ENCODE assay signal across 19 cellular contexts in genomic region chr13:110381029-110381360, GRCh38.
A peak's percentile ranks its signal among the peaks of the same experiment; 100 is the strongest.
DNase-seq lines count a peak whose midpoint lies in the region; ATAC-seq and TF ChIP-seq lines count a peak whose summit lies in the region.
"Had no signal": no experiment of that assay in that cellular context is flagged by ENCODE, and none has a peak within 500 bp of the region (broad histone marks: within the 10 kb centered on the region; RNA-seq: fewer than 3 reads in every experiment).

No MANE protein-coding gene starts in this region.

- H3K27ac Mint-ChIP-seq in mesothelial cell of epicardium = peak overlapping the region; percentile 70
- H3K27ac Mint-ChIP-seq in stimulated activated effector memory CD8-positive, alpha-beta T cell treated with anti-CD3 and anti-CD28 coated beads, Interleukin-12 subunit alpha, Interleukin-12 subunit beta, amount 100 ng/mL, for 72 hours = peak overlapping the region; percentile 38
- H3K27ac Mint-ChIP-seq: activated CD4-positive, alpha-beta T cell treated with anti-CD3 and anti-CD28 coated beads, Interleukin-2, amount 10 ng/mL, durations not matched to agents 7 days and 5 days; activated naive CD4-positive, alpha-beta T cell treated with anti-CD3 and anti-CD28 coated beads, Interleukin-2, amount 10 ng/mL, durations not matched to agents 7 days and 5 days had no signal

- no peaks in the 10 kb centered on the region for H3K36me3 ChIP-seq in HEK293 (ENCODE audit: control insufficient read depth in 2 of 2, insufficient read depth in 1 of 2, low read length in 2 of 2)
- peaks cover 35% of the 10 kb centered on the region for H3K36me3 ChIP-seq in brain microvascular endothelial cell (replicated peaks)
- H3K36me3 ChIP-seq in body of pancreas (replicated peaks in 1 of 2; ENCODE audit: insufficient read depth in 1 of 2, low read depth in 2 of 2) = no peaks in the 10 kb centered on the region
- H3K36me3 ChIP-seq: suprapubic skin had no signal

- H3K27ac ChIP-seq in HEK293 (ENCODE audit: extremely low read depth, low read depth, low read length) (no peak overlapping the region), brain microvascular endothelial cell (peak overlapping the region; percentile 95), body of pancreas (no peak overlapping the region)
- H3K27ac ChIP-seq: suprapubic skin had no signal

- H3K4me1 Mint-ChIP-seq in mesothelial cell of epicardium = peaks cover 29% of the 10 kb centered on the region
- peaks cover 4% of the 10 kb centered on the region for H3K4me1 Mint-ChIP-seq in stimulated activated effector memory CD8-positive, alpha-beta T cell treated with anti-CD3 and anti-CD28 coated beads, Interleukin-12 subunit alpha, Interleukin-12 subunit beta, amount 100 ng/mL, for 72 hours
- H3K4me1 Mint-ChIP-seq: activated CD4-positive, alpha-beta T cell treated with anti-CD3 and anti-CD28 coated beads, Interleukin-2, amount 10 ng/mL, durations not matched to agents 7 days and 5 days; activated naive CD4-positive, alpha-beta T cell treated with anti-CD3 and anti-CD28 coated beads, Interleukin-2, amount 10 ng/mL, durations not matched to agents 7 days and 5 days had no signal

- CTCF ChIA-PET in HEK293 (lab: Yijun Ruan, JAX) = interaction anchor here (0.7 kb wide), 1 partner anchor 140 kb away, joined by 7 read pairs; no protein-coding TSS in a partner anchor

- no peak for TF ChIP-seq POLR2A in body of pancreas (IDR thresholded peaks at IDR 0.05)

- ATAC-seq in stimulated activated effector memory CD8-positive, alpha-beta T cell treated with anti-CD3 and anti-CD28 coated beads, Interleukin-12 subunit alpha, Interleukin-12 subunit beta, amount 100 ng/mL, for 72 hours = no peak
- no peak for ATAC-seq in body of pancreas
- ATAC-seq in HG03139 (IDR thresholded peaks at IDR 0.05; ENCODE audit: unreplicated experiment) = no peak
- ATAC-seq: Panc1 had no signal

- no peaks in the 10 kb centered on the region for H3K9me3 ChIP-seq in HEK293 (ENCODE audit: control insufficient read depth, insufficient read depth, low read depth, low read length)
- no peaks in the 10 kb centered on the region for H3K9me3 ChIP-seq in body of pancreas
- H3K9me3 ChIP-seq: suprapubic skin had no signal

- H3K27me3 Mint-ChIP-seq in mesothelial cell of epicardium (ENCODE audit: low read depth) = no peaks in the 10 kb centered on the region

- H3K4me1 ChIP-seq in HEK293 (ENCODE audit: control insufficient read depth, insufficient read depth, low read length) (no peaks in the 10 kb centered on the region), body of pancreas (no peaks in the 10 kb centered on the region)
- H3K4me1 ChIP-seq: suprapubic skin had no signal

- H3K4me3 ChIP-seq in HEK293 (ENCODE audit: low read depth, low read length) (no peak overlapping the region), brain microvascular endothelial cell (ENCODE audit: low read depth, low read length) (no peak overlapping the region), body of pancreas (no peak overlapping the region)
- H3K4me3 ChIP-seq: suprapubic skin had no signal

- no peaks in the 10 kb centered on the region for H3K9me3 Mint-ChIP-seq in mesothelial cell of epicardium
- H3K9me3 Mint-ChIP-seq in stimulated activated effector memory CD8-positive, alpha-beta T cell treated with anti-CD3 and anti-CD28 coated beads, Interleukin-12 subunit alpha, Interleukin-12 subunit beta, amount 100 ng/mL, for 72 hours = peaks cover 17% of the 10 kb centered on the region

- H3K36me3 Mint-ChIP-seq in mesothelial cell of epicardium = peaks cover 4% of the 10 kb centered on the region
- H3K36me3 Mint-ChIP-seq in stimulated activated effector memory CD8-positive, alpha-beta T cell treated with anti-CD3 and anti-CD28 coated beads, Interleukin-12 subunit alpha, Interleukin-12 subunit beta, amount 100 ng/mL, for 72 hours = peaks cover 7% of the 10 kb centered on the region
- H3K36me3 Mint-ChIP-seq: activated naive CD4-positive, alpha-beta T cell treated with anti-CD3 and anti-CD28 coated beads, Interleukin-2, amount 10 ng/mL, durations not matched to agents 7 days and 5 days had no signal

- H3K27me3 ChIP-seq in brain microvascular endothelial cell (replicated peaks) (no peaks in the 10 kb centered on the region), body of pancreas (no peaks in the 10 kb centered on the region)

- H3K4me3 Mint-ChIP-seq in mesothelial cell of epicardium = no peak overlapping the region
- no peak overlapping the region for H3K4me3 Mint-ChIP-seq in stimulated activated effector memory CD8-positive, alpha-beta T cell treated with anti-CD3 and anti-CD28 coated beads, Interleukin-12 subunit alpha, Interleukin-12 subunit beta, amount 100 ng/mL, for 72 hours
- H3K4me3 Mint-ChIP-seq: activated CD4-positive, alpha-beta T cell treated with anti-CD3 and anti-CD28 coated beads, Interleukin-2, amount 10 ng/mL, durations not matched to agents 7 days and 5 days; activated naive CD4-positive, alpha-beta T cell treated with anti-CD3 and anti-CD28 coated beads, Interleukin-2, amount 10 ng/mL, durations not matched to agents 7 days and 5 days had no signal

- 75 to 83% methylated on average over 12 of the region's 12 CpGs for WGBS in body of pancreas, 2 donors

- DNase-seq in brain microvascular endothelial cell (no peak), mesothelial cell of epicardium (ENCODE audit: low spot score in 2 of 2, unreplicated experiment in 2 of 2) (no peak), body of pancreas (no peak), GM03348 (ENCODE audit: low spot score) (no peak)
- no peak for DNase-seq in stimulated activated effector memory CD8-positive, alpha-beta T cell treated with anti-CD3 and anti-CD28 coated beads, Interleukin-12 subunit alpha, Interleukin-12 subunit beta, amount 100 ng/mL, for 72 hours (ENCODE audit: low spot score in 2 of 2)
- DNase-seq in stimulated activated CD8-positive, alpha-beta memory T cell treated with anti-CD3 and anti-CD28 coated beads, Interleukin-4, amount 100 ng/mL, for 48 hours = no peak
- DNase-seq: activated CD4-positive, alpha-beta T cell treated with anti-CD3 and anti-CD28 coated beads, Interleukin-2, amount 10 ng/mL, durations not matched to agents 7 days and 5 days; activated naive CD4-positive, alpha-beta T cell treated with anti-CD3 and anti-CD28 coated beads, Interleukin-2, amount 10 ng/mL, durations not matched to agents 7 days and 5 days; dermis blood vessel endothelial cell; H7; head of caudate nucleus; NCI-H1417 treated with DMSO at 0.1 percent for 48 hours; NCI-H2171; NCI-H774; stimulated activated CD4-positive, alpha-beta T cell treated with anti-CD3 and anti-CD28 coated beads, Interleukin-1b, Interleukin-23, amount 100 ng/mL, for 48 hours had no signal

- intact Hi-C loops in body of pancreas (cut with DNase I) = no loop called here

- POLR2A ChIA-PET in HEK293 (lab: Yijun Ruan, JAX) = no interaction called here

- in situ Hi-C loops in brain microvascular endothelial cell (cut with HindIII; ENCODE audit: low pct_ligation_motif_present, low sequenced_read_pairs) = no loop called here

- no peak for TF ChIP-seq CTCF in HEK293 (tag by site-specific recombination; IDR thresholded peaks at IDR 0.05)
- TF ChIP-seq CTCF in brain microvascular endothelial cell (IDR thresholded peaks at IDR 0.05; ENCODE audit: low read depth, low read length, missing control alignments) = no peak
- no peak for TF ChIP-seq CTCF in mesothelial cell of epicardium (IDR thresholded peaks at IDR 0.05; ENCODE audit: unreplicated experiment)
- no peak for TF ChIP-seq CTCF in body of pancreas (IDR thresholded peaks at IDR 0.05)

TF ChIP-seq in HEK293, 187 proteins besides CTCF, POLR2A, EP300 and RAD21:
- no peak for TF ChIP-seq SCRT2 (tag by site-specific recombination; IDR thresholded peaks at IDR 0.05)
- TF ChIP-seq EGR2 (tag by site-specific recombination; IDR thresholded peaks at IDR 0.05; ENCODE audit: low read depth) = peak; percentile 31
- no peak for TF ChIP-seq ZBTB48 (tag by site-specific recombination; IDR thresholded peaks at IDR 0.05)
- TF ChIP-seq ZNF37A (tag by site-specific recombination; IDR thresholded peaks at IDR 0.05) = no peak
- TF ChIP-seq ZNF2 (tag by site-specific recombination; IDR thresholded peaks at IDR 0.05) = no peak
- no peak for TF ChIP-seq ZNF24 (tag by site-specific recombination; IDR thresholded peaks at IDR 0.05)
- peak; percentile 86; the same call in 1 of the 2 replicates for TF ChIP-seq ZBTB6 (tag by site-specific recombination; IDR thresholded peaks at IDR 0.05)
- TF ChIP-seq ZNF132 (tag by site-specific recombination; IDR thresholded peaks at IDR 0.05; ENCODE audit: borderline replicate concordance) = no peak
- TF ChIP-seq ZSCAN4 (tag by site-specific recombination; IDR thresholded peaks at IDR 0.05) = no peak
- TF ChIP-seq HOXA7 (CRISPR knock-in tag; IDR thresholded peaks at IDR 0.05; ENCODE audit: borderline replicate concordance) = no peak
- TF ChIP-seq ZFHX2 (tag by site-specific recombination; conservative IDR thresholded peaks at IDR 0.05) = peak; percentile 37
- no peak for TF ChIP-seq HOXC10 (CRISPR knock-in tag; IDR thresholded peaks at IDR 0.05)
